In genomic region chr19:10603084-10603872, GRCh38 we compare ENCODE assay signal across 1 cellular context.
TF ChIP-seq lines count a peak whose summit lies in the region.

No MANE protein-coding gene starts in this region.

TF ChIP-seq in GM12878, 131 proteins besides CTCF, POLR2A, EP300 and RAD21 (continues in another document):
- TF ChIP-seq MEF2B (IDR thresholded peaks at IDR 0.05; ENCODE audit: partially characterized antibody, poor library complexity, severe bottlenecking) (peak; percentile 100), USF1 (IDR thresholded peaks at IDR 0.05; ENCODE audit: borderline replicate concordance, extremely low read length, insufficient read depth, low read depth, low read length) (peak; percentile 42), ESRRA (IDR thresholded peaks at IDR 0.05; ENCODE audit: low read length) (no peak), RB1 (IDR thresholded peaks at IDR 0.05; ENCODE audit: borderline replicate concordance) (peak; percentile 84; the same call in 1 of the 2 replicates), ATF7 (IDR thresholded peaks at IDR 0.05; ENCODE audit: low read depth) (peak; percentile 71), ZNF687 (IDR thresholded peaks at IDR 0.05) (no peak; the same call in none of the 2 replicates), MEF2A (IDR thresholded peaks at IDR 0.05; ENCODE audit: insufficient read depth, low read depth, low read length) (no peak), FOXM1 (IDR thresholded peaks at IDR 0.05; ENCODE audit: low read depth, low read length) (0 out of 2 replicates have a peak, but pooled peaks have one; percentile 27), CREB1 (IDR thresholded peaks at IDR 0.05; ENCODE audit: low read depth) (peak; percentile 45; the same call in 1 of the 2 replicates), EZH2 (IDR thresholded peaks at IDR 0.05; ENCODE audit: borderline replicate concordance, control insufficient read depth, low read depth, low read length) (no peak), HDAC2 (IDR thresholded peaks at IDR 0.05) (no peak), POLR2AphosphoS5 (IDR thresholded peaks at IDR 0.05; ENCODE audit: low read length) (peak; percentile 44), IRF5 (IDR thresholded peaks at IDR 0.05; ENCODE audit: borderline replicate concordance) (no peak), E2F8 (IDR thresholded peaks at IDR 0.05; ENCODE audit: low read depth, partially characterized antibody) (no peak), POU2F2 (IDR thresholded peaks at IDR 0.05; ENCODE audit: borderline replicate concordance, low read depth, low read length) (peak; percentile 63; the same call in 2 of the 3 replicates), PML (IDR thresholded peaks at IDR 0.05; ENCODE audit: low read length) (peak; percentile 59; the same call in 1 of the 2 replicates), CREM (IDR thresholded peaks at IDR 0.05; ENCODE audit: low read depth) (peak; percentile 21; the same call in 1 of the 2 replicates), CHD1 (IDR thresholded peaks at IDR 0.05; ENCODE audit: low read depth, low read length) (no peak), SMAD1 (IDR thresholded peaks at IDR 0.05; ENCODE audit: low read depth, partially characterized antibody) (peak; percentile 67), GATAD2B (conservative IDR thresholded peaks at IDR 0.05; ENCODE audit: low read depth) (peak; percentile 95), MTA2 (IDR thresholded peaks at IDR 0.05; ENCODE audit: low read depth) (0 out of 2 replicates have a peak, but pooled peaks have one; percentile 8), NFXL1 (IDR thresholded peaks at IDR 0.05; ENCODE audit: borderline replicate concordance) (0 out of 2 replicates have a peak, but pooled peaks have one; percentile 52), EED (IDR thresholded peaks at IDR 0.05; ENCODE audit: low read depth) (0 out of 2 replicates have a peak, but pooled peaks have one; percentile 7), PAX5 (IDR thresholded peaks at IDR 0.05; ENCODE audit: borderline replicate concordance, low read depth, low read length) (0 out of 2 replicates have a peak, but pooled peaks have one; percentile 14), NR2F1 (conservative IDR thresholded peaks at IDR 0.05) (peak; percentile 49; the same call in 1 of the 2 replicates), IKZF1 (conservative IDR thresholded peaks at IDR 0.05) (peak; percentile 71), RAD51 (IDR thresholded peaks at IDR 0.05) (peak; percentile 87), HCFC1 (IDR thresholded peaks at IDR 0.05; ENCODE audit: low read length) (0 out of 2 replicates have a peak, but pooled peaks have one; percentile 12), DPF2 (IDR thresholded peaks at IDR 0.05) (peak; percentile 39; the same call in 1 of the 2 replicates), CUX1 (IDR thresholded peaks at IDR 0.05; ENCODE audit: insufficient replicate concordance, low read depth, low read length) (peak; percentile 79), RCOR1 (conservative IDR thresholded peaks at IDR 0.05; ENCODE audit: low read depth, low read length) (no peak), MAX (IDR thresholded peaks at IDR 0.05; ENCODE audit: low read depth, low read length) (peak; percentile 23; the same call in 1 of the 2 replicates), IKZF2 (IDR thresholded peaks at IDR 0.05) (peak in 1 of 2 experiments; percentile 58), ZNF217 (IDR thresholded peaks at IDR 0.05) (peak; percentile 71; the same call in 1 of the 2 replicates), BHLHE40 (IDR thresholded peaks at IDR 0.05; ENCODE audit: borderline replicate concordance in 1 of 2, low read depth in 2 of 2, low read length in 1 of 2) (peak; percentile 33 to 34; a peak in 1 of 4 replicates), SMARCA5 (IDR thresholded peaks at IDR 0.05) (peak; percentile 96), BACH1 (IDR thresholded peaks at IDR 0.05; ENCODE audit: borderline replicate concordance) (peak; percentile 23; the same call in 1 of the 2 replicates), BCL3 (IDR thresholded peaks at IDR 0.05; ENCODE audit: borderline replicate concordance, insufficient read depth, low read depth, low read length, poor library complexity, severe bottlenecking) (no peak), CHD2 (IDR thresholded peaks at IDR 0.05; ENCODE audit: borderline replicate concordance, low read depth, low read length) (peak; percentile 57; the same call in 1 of the 2 replicates), LARP7 (IDR thresholded peaks at IDR 0.05) (peak; percentile 55; the same call in 1 of the 2 replicates), CBX3 (IDR thresholded peaks at IDR 0.05; ENCODE audit: borderline replicate concordance, low read depth) (no peak), USF2 (IDR thresholded peaks at IDR 0.05; ENCODE audit: borderline replicate concordance, low read depth, low read length) (0 out of 2 replicates have a peak, but pooled peaks have one; percentile 4), NKRF (conservative IDR thresholded peaks at IDR 0.05) (0 out of 2 replicates have a peak, but pooled peaks have one; percentile 3)
